ENCODE assay signal across 15 cellular contexts in genomic region chr5:14793851-14794250, GRCh38.
"Had no signal": no experiment of that assay in that cellular context is flagged by ENCODE, and none has a peak within 500 bp of the region (broad histone marks: within the 10 kb centered on the region; RNA-seq: fewer than 3 reads in every experiment).

No MANE protein-coding gene starts in this region.

- H3K4me3 Mint-ChIP-seq: activated B cell treated with CpG ODN at 0.5 μM for 24 hours; activated CD4-positive, alpha-beta memory T cell treated with anti-CD3 and anti-CD28 coated beads for 36 hours; activated CD8-positive, alpha-beta memory T cell treated with anti-CD3 and anti-CD28 coated beads, Interleukin-2, amount 10 ng/mL, durations not matched to agents 7 days and 5 days; dendritic cell treated with granulocyte-macrophage colony-stimulating factor and Interleukin-4, amounts not matched to agents 40 ng/mL and 50 ng/mL, for 4 days; effector memory CD8-positive, alpha-beta T cell; natural killer cell treated with Interleukin-12 subunit alpha and Interleukin-12 subunit beta and Interleukin-15 and Interleukin-18, amount 100 ng/mL, for 72 hours had no signal

- DNase-seq: activated B cell treated with CpG ODN at 0.5 μM for 24 hours; activated CD4-positive, alpha-beta memory T cell treated with anti-CD3 and anti-CD28 coated beads for 36 hours; activated CD4-positive, alpha-beta T cell treated with anti-CD3 and anti-CD28 coated beads for 4 hours; activated CD8-positive, alpha-beta memory T cell treated with anti-CD3 and anti-CD28 coated beads, Interleukin-2, amount 10 ng/mL, durations not matched to agents 7 days and 5 days; aorta; brain microvascular endothelial cell; effector memory CD8-positive, alpha-beta T cell; left colon; lower lobe of right lung; posterior cingulate gyrus; stimulated activated naive CD4-positive, alpha-beta T cell; SW 1271; tibial artery had no signal

- H3K27me3 ChIP-seq: brain microvascular endothelial cell, tibial artery had no signal

- H3K27me3 Mint-ChIP-seq: activated B cell treated with CpG ODN at 0.5 μM for 24 hours; activated CD4-positive, alpha-beta memory T cell treated with anti-CD3 and anti-CD28 coated beads for 36 hours; activated CD8-positive, alpha-beta memory T cell treated with anti-CD3 and anti-CD28 coated beads, Interleukin-2, amount 10 ng/mL, durations not matched to agents 7 days and 5 days; dendritic cell treated with granulocyte-macrophage colony-stimulating factor and Interleukin-4, amounts not matched to agents 40 ng/mL and 50 ng/mL, for 4 days; effector memory CD8-positive, alpha-beta T cell; natural killer cell treated with Interleukin-12 subunit alpha and Interleukin-12 subunit beta and Interleukin-15 and Interleukin-18, amount 100 ng/mL, for 72 hours had no signal

- H3K27ac Mint-ChIP-seq: activated B cell treated with CpG ODN at 0.5 μM for 24 hours; activated CD4-positive, alpha-beta memory T cell treated with anti-CD3 and anti-CD28 coated beads for 36 hours; activated CD8-positive, alpha-beta memory T cell treated with anti-CD3 and anti-CD28 coated beads, Interleukin-2, amount 10 ng/mL, durations not matched to agents 7 days and 5 days; dendritic cell treated with granulocyte-macrophage colony-stimulating factor and Interleukin-4, amounts not matched to agents 40 ng/mL and 50 ng/mL, for 4 days; effector memory CD8-positive, alpha-beta T cell; natural killer cell treated with Interleukin-12 subunit alpha and Interleukin-12 subunit beta and Interleukin-15 and Interleukin-18, amount 100 ng/mL, for 72 hours had no signal

- H3K27ac ChIP-seq: brain microvascular endothelial cell, lower lobe of right lung, tibial artery had no signal

- H3K36me3 Mint-ChIP-seq: natural killer cell treated with Interleukin-12 subunit alpha and Interleukin-12 subunit beta and Interleukin-15 and Interleukin-18, amount 100 ng/mL, for 72 hours had no signal

- H3K36me3 ChIP-seq: brain microvascular endothelial cell, lower lobe of right lung had no signal

- H3K4me1 ChIP-seq: lower lobe of right lung had no signal

- H3K9me3 Mint-ChIP-seq: activated B cell treated with CpG ODN at 0.5 μM for 24 hours; activated CD4-positive, alpha-beta memory T cell treated with anti-CD3 and anti-CD28 coated beads for 36 hours; dendritic cell treated with granulocyte-macrophage colony-stimulating factor and Interleukin-4, amounts not matched to agents 40 ng/mL and 50 ng/mL, for 4 days; effector memory CD8-positive, alpha-beta T cell; natural killer cell treated with Interleukin-12 subunit alpha and Interleukin-12 subunit beta and Interleukin-15 and Interleukin-18, amount 100 ng/mL, for 72 hours had no signal

- H3K4me3 ChIP-seq: lower lobe of right lung, tibial artery had no signal

- H3K9me3 ChIP-seq: lower lobe of right lung, tibial artery had no signal

- ATAC-seq: activated CD8-positive, alpha-beta memory T cell treated with anti-CD3 and anti-CD28 coated beads, Interleukin-2, amount 10 ng/mL, durations not matched to agents 7 days and 5 days; effector memory CD8-positive, alpha-beta T cell; left colon; lower lobe of right lung; natural killer cell treated with Interleukin-12 subunit alpha and Interleukin-12 subunit beta and Interleukin-15 and Interleukin-18, amount 100 ng/mL, for 72 hours had no signal
